Comparison of ENCODE assay signal across 11 cellular contexts in genomic region chr18:25228410-25228809, GRCh38.
"Had no signal": no experiment of that assay in that cellular context is flagged by ENCODE, and none has a peak within 500 bp of the region (broad histone marks: within the 10 kb centered on the region; RNA-seq: fewer than 3 reads in every experiment).

No MANE protein-coding gene starts in this region.

- H3K4me1 ChIP-seq: pancreas had no signal

- H3K9ac ChIP-seq: neural progenitor cell had no signal

- H3K27ac ChIP-seq: neural progenitor cell, pancreas had no signal

- ATAC-seq: activated CD8-positive, alpha-beta memory T cell treated with anti-CD3 and anti-CD28 coated beads, Interleukin-2, amount 10 ng/mL, durations not matched to agents 7 days and 5 days; pancreas; stimulated activated effector memory CD8-positive, alpha-beta T cell treated with anti-CD3 and anti-CD28 coated beads, Interleukin-12 subunit alpha, Interleukin-12 subunit beta, amount 100 ng/mL, for 72 hours had no signal

- H3K9me3 ChIP-seq: pancreas had no signal

- H3K36me3 ChIP-seq: pancreas had no signal

- H3K4me2 ChIP-seq: neural progenitor cell had no signal

- H2AFZ ChIP-seq: neural progenitor cell had no signal

- H3K27me3 ChIP-seq: neural progenitor cell had no signal

- H3K4me3 ChIP-seq: neural progenitor cell, pancreas had no signal

- DNase-seq: activated CD4-positive, alpha-beta T cell treated with anti-CD3 and anti-CD28 coated beads for 1 hour; activated CD4-positive, alpha-beta T cell treated with anti-CD3 and anti-CD28 coated beads, Interleukin-2, amount 50 U/mL, for 48 hours; activated CD8-positive, alpha-beta memory T cell treated with anti-CD3 and anti-CD28 coated beads, Interleukin-2, amount 10 ng/mL, durations not matched to agents 7 days and 5 days; activated effector memory CD4-positive, alpha-beta T cell treated with Interleukin-2 at 50 U/mL for 16 hours; activated T-cell treated with anti-CD3 and anti-CD28 coated beads, Interleukin-2, amount 50 U/mL, for 24 hours; central memory CD4-positive, alpha-beta T cell; immature natural killer cell; pancreas; trophoblast cell had no signal

- FAIRE-seq: pancreas had no signal
